ENCODE assay signal across 31 cellular contexts in genomic region chr1:187648091-187648490, GRCh38.
"Had no signal": no experiment of that assay in that cellular context is flagged by ENCODE, and none has a peak within 500 bp of the region (broad histone marks: within the 10 kb centered on the region; RNA-seq: fewer than 3 reads in every experiment).

No MANE protein-coding gene starts in this region.

- H3K27me3 Mint-ChIP-seq: activated B cell treated with CpG ODN at 0.5 μM for 24 hours; activated CD4-positive, alpha-beta T cell treated with anti-CD3 and anti-CD28 coated beads, Interleukin-2, amount 10 ng/mL, durations not matched to agents 24 days and 14 days; activated naive CD8-positive, alpha-beta T cell treated with anti-CD3 and anti-CD28 coated beads, Interleukin-2, amount 50 U/mL, for 24 hours; brain had no signal

- H3K9ac ChIP-seq: SK-N-SH had no signal

- H3K27me3 ChIP-seq: ascending aorta, cardiac muscle cell, MG63, SJCRH30 had no signal

- DNase-seq: activated B cell treated with CpG ODN at 0.5 μM for 24 hours; activated CD4-positive, alpha-beta T cell treated with anti-CD3 and anti-CD28 coated beads for 1 hour; activated CD4-positive, alpha-beta T cell treated with anti-CD3 and anti-CD28 coated beads, Interleukin-2, amount 10 ng/mL, durations not matched to agents 24 days and 14 days; activated CD4-positive, alpha-beta T cell treated with anti-CD3 and anti-CD28 coated beads, Interleukin-2, amount 50 U/mL, for 48 hours; activated effector memory CD4-positive, alpha-beta T cell treated with anti-CD3 and anti-CD28 coated beads, Interleukin-2, amount 50 U/mL, for 16 hours; activated naive CD4-positive, alpha-beta T cell treated with Interleukin-2 at 50 U/mL for 16 hours; activated naive CD8-positive, alpha-beta T cell treated with anti-CD3 and anti-CD28 coated beads, Interleukin-2, amount 50 U/mL, for 24 hours; activated T-cell treated with anti-CD3 and anti-CD28 coated beads, Interleukin-2, amount 50 U/mL, for 4 hours; amniotic stem cell; KBM-7; MG63; MV-4-11; NCI-H1092 treated with DMSO at 0.1 percent for 48 hours; NCI-H1417 treated with DMSO at 0.1 percent for 48 hours; NCI-H1694; NCI-H2029; NCI-H2107; NCI-H2171 treated with DMSO at 0.1 percent for 48 hours; NCI-H226; NCI-H526 treated with DMSO at 0.1 percent for 48 hours; NCI-H82; Right ventricle myocardium superior; SJCRH30; SK-N-SH; T-helper 1 cell had no signal

- H3K4me3 Mint-ChIP-seq: activated B cell treated with CpG ODN at 0.5 μM for 24 hours; activated CD4-positive, alpha-beta T cell treated with anti-CD3 and anti-CD28 coated beads, Interleukin-2, amount 10 ng/mL, durations not matched to agents 24 days and 14 days; activated naive CD8-positive, alpha-beta T cell treated with anti-CD3 and anti-CD28 coated beads, Interleukin-2, amount 50 U/mL, for 24 hours; activated T-cell treated with anti-CD3 and anti-CD28 coated beads, Interleukin-2, amount 50 U/mL, for 4 hours; brain had no signal

- ATAC-seq: activated naive CD4-positive, alpha-beta T cell treated with anti-CD3 and anti-CD28 coated beads, Interleukin-2, amount 50 U/mL, for 72 hours; activated naive CD8-positive, alpha-beta T cell treated with anti-CD3 and anti-CD28 coated beads, Interleukin-2, amount 50 U/mL, for 24 hours; activated T-cell treated with anti-CD3 and anti-CD28 coated beads, Interleukin-2, amount 50 U/mL, for 4 hours; Panc1 had no signal

- H3K4me1 ChIP-seq: ascending aorta, SJCRH30 had no signal

- H3K4me3 ChIP-seq: ascending aorta, cardiac muscle cell, MG63, SJCRH30 had no signal

- H3K9me3 ChIP-seq: ascending aorta, MG63, SJCRH30, SK-N-SH had no signal

- H3K9me3 Mint-ChIP-seq: activated B cell treated with CpG ODN at 0.5 μM for 24 hours; activated CD4-positive, alpha-beta T cell treated with anti-CD3 and anti-CD28 coated beads, Interleukin-2, amount 10 ng/mL, durations not matched to agents 24 days and 14 days; activated naive CD4-positive, alpha-beta T cell treated with anti-CD3 and anti-CD28 coated beads, Interleukin-2, amount 50 U/mL, for 72 hours; activated naive CD8-positive, alpha-beta T cell treated with anti-CD3 and anti-CD28 coated beads, Interleukin-2, amount 50 U/mL, for 24 hours; activated T-cell treated with anti-CD3 and anti-CD28 coated beads, Interleukin-2, amount 50 U/mL, for 4 hours; brain had no signal

- H3K27ac Mint-ChIP-seq: activated B cell treated with CpG ODN at 0.5 μM for 24 hours; activated CD4-positive, alpha-beta T cell treated with anti-CD3 and anti-CD28 coated beads, Interleukin-2, amount 10 ng/mL, durations not matched to agents 24 days and 14 days; activated naive CD4-positive, alpha-beta T cell treated with anti-CD3 and anti-CD28 coated beads, Interleukin-2, amount 50 U/mL, for 72 hours; activated naive CD8-positive, alpha-beta T cell treated with anti-CD3 and anti-CD28 coated beads, Interleukin-2, amount 50 U/mL, for 24 hours had no signal

- H3K4me1 Mint-ChIP-seq: activated B cell treated with CpG ODN at 0.5 μM for 24 hours; activated CD4-positive, alpha-beta T cell treated with anti-CD3 and anti-CD28 coated beads, Interleukin-2, amount 10 ng/mL, durations not matched to agents 24 days and 14 days; activated naive CD8-positive, alpha-beta T cell treated with anti-CD3 and anti-CD28 coated beads, Interleukin-2, amount 50 U/mL, for 24 hours had no signal

- H3K27ac ChIP-seq: ascending aorta, cardiac muscle cell, RWPE1, SJCRH30 had no signal

- H3K36me3 ChIP-seq: ascending aorta, cardiac muscle cell, MG63, SJCRH30 had no signal

- H3K36me3 Mint-ChIP-seq: activated naive CD4-positive, alpha-beta T cell treated with anti-CD3 and anti-CD28 coated beads, Interleukin-2, amount 50 U/mL, for 72 hours; brain had no signal
